Comparison of ENCODE assay signal across 17 cellular contexts in the genomic region with DNA sequence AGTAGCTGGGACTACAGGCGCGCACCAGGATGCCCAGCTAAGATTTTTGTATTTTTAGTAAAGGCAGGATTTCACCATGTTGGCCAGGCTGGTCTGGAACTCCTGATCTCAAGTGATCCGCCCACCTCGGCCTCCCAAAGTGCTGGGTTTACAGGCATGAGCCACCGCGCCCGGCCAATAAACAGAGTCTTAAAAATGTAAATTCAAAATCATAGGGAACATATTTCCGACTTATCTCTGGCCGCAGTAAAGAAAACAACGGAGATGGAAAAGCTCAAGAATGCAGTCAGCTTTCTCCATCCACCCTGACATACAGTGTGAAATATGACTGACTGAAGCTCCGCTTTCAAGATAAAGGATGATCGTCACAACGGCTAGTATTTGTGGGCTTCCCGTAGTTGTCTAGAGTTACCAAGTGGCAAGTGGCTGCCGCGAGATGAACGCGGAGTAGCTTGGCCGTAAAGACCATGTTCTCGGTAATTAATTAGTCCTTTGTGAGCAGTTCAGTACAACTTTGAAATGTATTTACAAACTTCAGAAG.
DNase-seq lines count a peak whose midpoint lies in the region; ATAC-seq, FAIRE-seq and TF ChIP-seq lines count a peak whose summit lies in the region.
"Had no signal": no experiment of that assay in that cellular context is flagged by ENCODE, and none has a peak within 500 bp of the region (broad histone marks: within the 10 kb centered on the region; RNA-seq: fewer than 3 reads in every experiment).

No MANE protein-coding gene starts in this region.

- no peaks in the 10 kb centered on the region for H3K27me3 ChIP-seq in MG63
- no peaks in the 10 kb centered on the region for H3K27me3 ChIP-seq in bronchial epithelial cell (ENCODE audit: control insufficient read depth, insufficient read depth, low read length)
- H3K27me3 ChIP-seq: SJSA1 had no signal

- H3K4me3 ChIP-seq in MG63 (peak overlapping the region; percentile 3; the same call in 1 of the 2 replicates), bronchial epithelial cell (ENCODE audit: low read depth, low read length) (no peak overlapping the region)
- H3K4me3 ChIP-seq: SJSA1 had no signal

- H3K9me3 ChIP-seq in MG63, result no peaks in the 10 kb centered on the region
- H3K9me3 ChIP-seq: SJSA1 had no signal

- FAIRE-seq in bronchial epithelial cell (lab: Jason Lieb, UNC), result peak; percentile 50
- FAIRE-seq: GM12892, H54 had no signal

- no peak for TF ChIP-seq CTCF in bronchial epithelial cell (IDR thresholded peaks at IDR 0.05; ENCODE audit: insufficient read depth, low read length, severe bottlenecking)

- H3K36me3 ChIP-seq in MG63 (no peaks in the 10 kb centered on the region), bronchial epithelial cell (ENCODE audit: control insufficient read depth, insufficient read depth, low read length) (no peaks in the 10 kb centered on the region)
- H3K36me3 ChIP-seq: SJSA1 had no signal

- DNase-seq in MG63 (no peak), bronchial epithelial cell (ENCODE audit: low read depth) (no peak), left kidney (ENCODE audit: low read depth, low spot score) (peak; percentile 86), NCI-H2107 treated with DMSO at 0.1 percent for 48 hours (lab: John Stamatoyannopoulos, UW; ENCODE audit: unreplicated experiment) (no peak), ecto neural progenitor cell (ENCODE audit: low spot score) (no peak)
- DNase-seq: Calu3, DMS79 treated with DMSO at 0.1 percent for 48 hours, NCI-H2029, NCI-H446 treated with DMSO at 0.1 percent for 48 hours, NCI-H69, Right ventricle myocardium superior, RPMI8226 had no signal

- no peak for ATAC-seq in HG03159 (IDR thresholded peaks at IDR 0.05; ENCODE audit: unreplicated experiment)
- no peak for ATAC-seq in GM18498 (IDR thresholded peaks at IDR 0.05; ENCODE audit: unreplicated experiment)
